8 cellular contexts compared by ENCODE assay signal in the genomic region with DNA sequence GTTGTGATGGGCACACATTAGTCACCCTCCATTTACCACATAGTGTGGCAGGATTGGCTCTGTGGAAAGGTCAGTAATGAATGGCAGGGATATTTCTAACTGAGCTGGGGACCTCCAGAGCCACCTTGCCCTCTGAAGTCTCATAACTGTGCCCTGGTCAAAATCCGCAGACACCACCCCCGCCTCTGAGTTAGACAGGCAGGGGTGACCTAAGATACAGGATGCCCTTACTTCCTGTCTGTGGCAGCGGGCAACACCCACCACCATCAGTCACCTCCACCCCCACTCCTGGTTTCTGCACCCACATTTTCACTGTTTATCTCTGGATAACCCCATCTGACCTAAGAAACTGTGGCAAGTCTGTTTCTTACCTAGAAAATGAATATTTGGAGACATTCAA. TPM values are rescaled to one million over a fixed set of nuclear protein-coding genes. Genes with fewer than 3 reads are reported as not detected.
DNase-seq lines count a peak whose midpoint lies in the region; ATAC-seq and TF ChIP-seq lines count a peak whose summit lies in the region.

No MANE protein-coding gene starts in this region.

- ATAC-seq in GM21576 (IDR thresholded peaks at IDR 0.05; ENCODE audit: unreplicated experiment), result peak; percentile 45

- peaks cover 56% of the 10 kb centered on the region for H3K4me1 Mint-ChIP-seq in activated naive CD4-positive, alpha-beta T cell treated with anti-CD3 and anti-CD28 coated beads for 36 hours (ENCODE audit: low read depth)
- peaks cover 47% of the 10 kb centered on the region for H3K4me1 Mint-ChIP-seq in Caco-2 (ENCODE audit: low read depth, unreplicated experiment)

- H3K27me3 ChIP-seq in SJSA1 (replicated peaks) (no peaks in the 10 kb centered on the region), Caco-2 (replicated peaks; ENCODE audit: control insufficient read depth, insufficient read depth, low read length) (no peaks in the 10 kb centered on the region)

- H3K4me3 Mint-ChIP-seq in activated naive CD4-positive, alpha-beta T cell treated with anti-CD3 and anti-CD28 coated beads for 36 hours, result no peak overlapping the region
- no peak overlapping the region for H3K4me3 Mint-ChIP-seq in Caco-2 (ENCODE audit: unreplicated experiment)

- H3K27me3 Mint-ChIP-seq in activated naive CD4-positive, alpha-beta T cell treated with anti-CD3 and anti-CD28 coated beads for 36 hours (ENCODE audit: low read depth), result no peaks in the 10 kb centered on the region
- no peaks in the 10 kb centered on the region for H3K27me3 Mint-ChIP-seq in Caco-2 (ENCODE audit: insufficient read depth, unreplicated experiment)

- CTCF ChIA-PET in activated naive CD4-positive, alpha-beta T cell treated with anti-CD3 and anti-CD28 coated beads for 36 hours (lab: Charles Lee), result interaction anchor here (0.9 to 4.5 kb wide), 6 partner anchors 8 to 39 kb away, joined by 3 to 22 read pairs (median 4); no protein-coding TSS in a partner anchor
- CTCF ChIA-PET in Caco-2 (lab: Charles Lee), result no interaction called here

- DNase-seq in SJSA1 (ENCODE audit: low read depth in 1 of 2, low spot score in 2 of 2) (no peak), Caco-2 (no peak), dermis blood vessel endothelial cell (no peak), SK-N-DZ (ENCODE audit: low spot score) (no peak), COR-L47 (lab: John Stamatoyannopoulos, UW) (no peak)
- DNase-seq in activated naive CD4-positive, alpha-beta T cell treated with anti-CD3 and anti-CD28 coated beads for 36 hours, result peak; percentile 68
- DNase-seq in stimulated activated CD8-positive, alpha-beta memory T cell treated with anti-CD3 and anti-CD28 coated beads, Interleukin-4, amount 100 ng/mL, for 24 hours (ENCODE audit: low read depth), result peak; percentile 56

- no peaks in the 10 kb centered on the region for H3K9me3 Mint-ChIP-seq in activated naive CD4-positive, alpha-beta T cell treated with anti-CD3 and anti-CD28 coated beads for 36 hours
- H3K9me3 Mint-ChIP-seq in Caco-2 (ENCODE audit: unreplicated experiment), result no peaks in the 10 kb centered on the region

- POLR2A ChIA-PET in Caco-2 (lab: Charles Lee), result no interaction called here

- H3K27ac ChIP-seq in SJSA1, result peak overlapping the region; percentile 52; the same call in 1 of the 2 replicates

- no TSS peak for BruUV-seq in Caco-2 (replicated peaks; lab: Mats Ljungman, UMichigan)

- H3K4me1 ChIP-seq in SJSA1 (replicated peaks) (peaks cover 74% of the 10 kb centered on the region), Caco-2 (peaks cover 16% of the 10 kb centered on the region; the same call in 1 of the 2 replicates)

- intact Hi-C loops in activated naive CD4-positive, alpha-beta T cell treated with anti-CD3 and anti-CD28 coated beads for 36 hours (cut with micrococcal nuclease), result loop anchor here (1.0 kb wide), 1 partner anchor 13 kb away; no protein-coding TSS in a partner anchor
- intact Hi-C loops in Caco-2 (cut with micrococcal nuclease; ENCODE audit: unreplicated experiment), result no loop called here

- H3K36me3 Mint-ChIP-seq in activated naive CD4-positive, alpha-beta T cell treated with anti-CD3 and anti-CD28 coated beads for 36 hours (ENCODE audit: low read depth), result no peaks in the 10 kb centered on the region
- no peaks in the 10 kb centered on the region for H3K36me3 Mint-ChIP-seq in Caco-2 (ENCODE audit: insufficient read depth, unreplicated experiment)

- H3K9me3 ChIP-seq in SJSA1 (replicated peaks) (no peaks in the 10 kb centered on the region), Caco-2 (no peaks in the 10 kb centered on the region)

- TF ChIP-seq CTCF in Caco-2 (IDR thresholded peaks at IDR 0.05; ENCODE audit: insufficient read depth in 1 of 2, low read depth in 1 of 2, low read length in 1 of 2, severe bottlenecking in 1 of 2, unreplicated experiment in 1 of 2), result no peak

- no peaks in the 10 kb centered on the region for H3K36me3 ChIP-seq in SJSA1
- no peaks in the 10 kb centered on the region for H3K36me3 ChIP-seq in Caco-2 (ENCODE audit: control insufficient read depth, insufficient read depth, low read length)

- peak overlapping the region; percentile 51 for H3K27ac Mint-ChIP-seq in activated naive CD4-positive, alpha-beta T cell treated with anti-CD3 and anti-CD28 coated beads for 36 hours
- H3K27ac Mint-ChIP-seq in Caco-2 (ENCODE audit: unreplicated experiment), result no peak overlapping the region

- no peak overlapping the region for H3K4me3 ChIP-seq in SJSA1
- H3K4me3 ChIP-seq in Caco-2 (ENCODE audit: low read depth, low read length), result no peak overlapping the region

RNA-seq across cellular contexts. Expression of a gene that starts 25.5 kb away (rescaled TPM):
- 5.0 and 5.7 TPM in 2 replicates for total RNA-seq in SJSA1 (2014; rRNA removed; shearing (Covaris generic))
- total RNA-seq in activated naive CD4-positive, alpha-beta T cell treated with anti-CD3 and anti-CD28 coated beads for 36 hours, result 10 to 100 TPM; 35.3 to 37.3 TPM
- 0.77 and 1.2 TPM in 2 replicates for total RNA-seq in Caco-2 (2022)
- total RNA-seq in dermis blood vessel endothelial cell, result 1.2 and 2.0 TPM in 2 replicates
- polyA plus RNA-seq in SK-N-DZ (2014; cell fraction: cytosol; rRNA removed), result 0.94 and 1.0 TPM in 2 replicates
- 0.24 and 0.40 TPM in 2 replicates for polyA plus RNA-seq in SK-N-DZ (2014; cell fraction: nucleus; rRNA removed)

RNA-seq across cellular contexts. Expression of a gene that starts 40.6 kb away (rescaled TPM):
- 8.8 and 11.5 TPM in 2 replicates for total RNA-seq in SJSA1 (2014; rRNA removed; shearing (Covaris generic))
- total RNA-seq in activated naive CD4-positive, alpha-beta T cell treated with anti-CD3 and anti-CD28 coated beads for 36 hours, result 1 to 10 TPM; 2.5 TPM
- total RNA-seq in Caco-2 (2022) (2.7 and 2.9 TPM in 2 replicates), dermis blood vessel endothelial cell (2.9 and 3.1 TPM in 2 replicates)
- 0.07 and 0.50 TPM in 2 replicates for polyA plus RNA-seq in SK-N-DZ (2014; cell fraction: cytosol; rRNA removed)
- 0.43 TPM in 1 of 2 replicates, not detected in the other for polyA plus RNA-seq in SK-N-DZ (2014; cell fraction: nucleus; rRNA removed)

RNA-seq across cellular contexts. Expression of a gene that starts 54.7 kb away (rescaled TPM):
- 0.37 TPM in 1 of 2 replicates, not detected in the other for total RNA-seq in SJSA1 (2014; rRNA removed; shearing (Covaris generic))
- not detected for total RNA-seq in activated naive CD4-positive, alpha-beta T cell treated with anti-CD3 and anti-CD28 coated beads for 36 hours
- total RNA-seq in Caco-2 (2022) (not detected in 2 replicates), dermis blood vessel endothelial cell (not detected in 2 replicates)
- polyA plus RNA-seq in SK-N-DZ (2014; cell fraction: cytosol; rRNA removed), result not detected in 2 replicates
- polyA plus RNA-seq in SK-N-DZ (2014; cell fraction: nucleus; rRNA removed), result not detected in 2 replicates

Comparison
In these comparisons a context has a peak if more than half of its experiments do, and no peak if none do; other contexts are left out.
1. DNase-seq: peak in activated naive CD4-positive, alpha-beta T cell treated with anti-CD3 and anti-CD28 coated beads for 36 hours (single experiment) and stimulated activated CD8-positive, alpha-beta memory T cell treated with anti-CD3 and anti-CD28 coated beads, Interleukin-4, amount 100 ng/mL, for 24 hours (single experiment); none in SJSA1 (0 of 2), Caco-2 (0 of 2), dermis blood vessel endothelial cell (single experiment), SK-N-DZ (single experiment) and COR-L47 (single experiment).